ENCODE assay signal across 8 cellular contexts in genomic region chr17:37643829-37644228, GRCh38. TPM values are rescaled to one million over a fixed set of nuclear protein-coding genes. Genes with fewer than 3 reads are reported as not detected.
DNase-seq lines count a peak whose midpoint lies in the region; ATAC-seq and TF ChIP-seq lines count a peak whose summit lies in the region.

No MANE protein-coding gene starts in this region.

- intact Hi-C loops in Calu3 (cut with micrococcal nuclease; ENCODE audit: unreplicated experiment): no loop called here

- TF ChIP-seq CTCF in Calu3 (IDR thresholded peaks at IDR 0.05; ENCODE audit: unreplicated experiment) (no peak), neural progenitor cell (IDR thresholded peaks at IDR 0.05) (no peak)

- DNase-seq in Calu3 (no peak), NCI-H82 (lab: John Stamatoyannopoulos, UW) (peak; percentile 44), neural progenitor cell (ENCODE audit: low spot score) (peak; percentile 3), H4 (ENCODE audit: low spot score) (no peak), CD1c-positive myeloid dendritic cell (ENCODE audit: extremely low spot score) (no peak)
- DNase-seq in effector memory CD8-positive, alpha-beta T cell: no peak

- TSS peak; percentile 86 for BruUV-seq in Calu3 (replicated peaks; lab: Mats Ljungman, UMichigan)

- H3K4me1 Mint-ChIP-seq in Calu3 (ENCODE audit: low read depth, unreplicated experiment): peaks cover 45% of the 10 kb centered on the region
- H3K4me1 Mint-ChIP-seq in effector memory CD8-positive, alpha-beta T cell (ENCODE audit: low read depth in 2 of 2): peaks cover 24 to 26% of the 10 kb centered on the region in 2 donors
- peaks cover 12% of the 10 kb centered on the region for H3K4me1 Mint-ChIP-seq in neural progenitor cell

- H3K36me3 ChIP-seq in neural progenitor cell: peaks cover 14% of the 10 kb centered on the region

- no peaks in the 10 kb centered on the region for H3K9me3 Mint-ChIP-seq in Calu3 (ENCODE audit: low read depth, unreplicated experiment)
- no peaks in the 10 kb centered on the region for H3K9me3 Mint-ChIP-seq in effector memory CD8-positive, alpha-beta T cell
- no peaks in the 10 kb centered on the region for H3K9me3 Mint-ChIP-seq in neural progenitor cell

- peak overlapping the region; percentile 96 for H2AFZ ChIP-seq in neural progenitor cell (replicated peaks)

- no peak overlapping the region for H3K9ac ChIP-seq in neural progenitor cell

- ATAC-seq in effector memory CD8-positive, alpha-beta T cell (replicated peaks): no peak
- ATAC-seq in activated CD4-positive, CD25-positive, alpha-beta regulatory T cell treated with anti-CD3 and anti-CD28 coated beads, Interleukin-2, amount 50 U/mL, for 24 hours: no peak
- ATAC-seq in GM18505 (IDR thresholded peaks at IDR 0.05; ENCODE audit: unreplicated experiment): no peak

- peaks cover 7% of the 10 kb centered on the region for H3F3A ChIP-seq in neural progenitor cell (ENCODE audit: low read depth)

- H3K27me3 ChIP-seq in neural progenitor cell: peaks cover 52% of the 10 kb centered on the region

- peak overlapping the region; percentile 86 for H3K4me3 Mint-ChIP-seq in Calu3 (ENCODE audit: low read depth, unreplicated experiment)
- H3K4me3 Mint-ChIP-seq in effector memory CD8-positive, alpha-beta T cell: peak overlapping the region; percentile 92 to 93
- H3K4me3 Mint-ChIP-seq in neural progenitor cell: peak overlapping the region; percentile 96

- peaks cover 44% of the 10 kb centered on the region for H3K79me2 ChIP-seq in neural progenitor cell (ENCODE audit: low read depth)

- H3K36me3 Mint-ChIP-seq in Calu3 (ENCODE audit: insufficient read depth, unreplicated experiment) (peaks cover 47% of the 10 kb centered on the region), neural progenitor cell (peaks cover 19% of the 10 kb centered on the region)
- peaks cover 34% of the 10 kb centered on the region for H3K36me3 Mint-ChIP-seq in effector memory CD8-positive, alpha-beta T cell (ENCODE audit: insufficient read depth)

- peaks cover 5% of the 10 kb centered on the region for H3K4me1 ChIP-seq in neural progenitor cell

- peaks cover 7% of the 10 kb centered on the region for H3K27me3 Mint-ChIP-seq in Calu3 (ENCODE audit: unreplicated experiment)
- H3K27me3 Mint-ChIP-seq in effector memory CD8-positive, alpha-beta T cell: peaks cover 40 to 42% of the 10 kb centered on the region in 2 donors
- no peaks in the 10 kb centered on the region for H3K27me3 Mint-ChIP-seq in neural progenitor cell (ENCODE audit: insufficient read depth, low read depth)

- TF ChIP-seq POLR2A in GM18505 (IDR thresholded peaks at IDR 0.05; ENCODE audit: borderline replicate concordance, extremely low read depth, insufficient read depth, insufficient read length): no peak

- no peak overlapping the region for H3K27ac ChIP-seq in neural progenitor cell

- H3K27ac Mint-ChIP-seq in Calu3 (ENCODE audit: unreplicated experiment) (peak overlapping the region; percentile 87), neural progenitor cell (no peak overlapping the region)
- H3K27ac Mint-ChIP-seq in effector memory CD8-positive, alpha-beta T cell: peak overlapping the region; percentile 93 to 94

- H3K9me3 ChIP-seq in neural progenitor cell (ENCODE audit: low read depth): no peaks in the 10 kb centered on the region

- CTCF ChIA-PET in Calu3 (lab: Charles Lee): interaction anchor here (0.7 to 3.5 kb wide), 10 partner anchors 25 to 175 kb away, joined by 3 to 23 read pairs (median 3); partner anchors contain the start of gene SYNRG

- H3K4me2 ChIP-seq in neural progenitor cell: peak overlapping the region; percentile 94

- peaks cover 13% of the 10 kb centered on the region for H4K20me1 ChIP-seq in neural progenitor cell (ENCODE audit: low read depth)

- H3K4me3 ChIP-seq in neural progenitor cell: peak overlapping the region; percentile 95

RNA-seq across cellular contexts. Expression of gene DDX52, which starts 0.6 kb away (rescaled TPM):
- 137 and 141 TPM in 2 replicates for total RNA-seq in Calu3 (2022)
- total RNA-seq in neural progenitor cell (ENCODE audit: low replicate concordance): 43.5 and 55.3 TPM in 2 replicates
- total RNA-seq in H4 (2014; rRNA removed; shearing (Covaris generic)): 14.4 and 24.4 TPM in 2 replicates

RNA-seq across cellular contexts. Expression of gene SYNRG, which starts 34.6 kb away (rescaled TPM):
- total RNA-seq in Calu3 (2022) (127 and 130 TPM in 2 replicates), neural progenitor cell (ENCODE audit: low replicate concordance) (22.4 and 26.3 TPM in 2 replicates)
- 5.6 and 9.8 TPM in 2 replicates for total RNA-seq in H4 (2014; rRNA removed; shearing (Covaris generic))

Comparison
In these comparisons a context has a peak if more than half of its experiments do, and no peak if none do; other contexts are left out.
1. DNase-seq: peak in NCI-H82 (single experiment) and neural progenitor cell (single experiment); none in Calu3 (single experiment), effector memory CD8-positive, alpha-beta T cell (0 of 3), H4 (single experiment) and CD1c-positive myeloid dendritic cell (single experiment).
2. Peak in every context shown above with its lines, with median percentiles within 50 percentile points of each other: H3K4me3 Mint-ChIP-seq.